In genomic region chr3:122025296-122025695, GRCh38 we compare ENCODE assay signal across 12 cellular contexts. TPM values are rescaled to one million over a fixed set of nuclear protein-coding genes. Genes with fewer than 3 reads are reported as not detected.
A peak's percentile ranks its signal among the peaks of the same experiment; 100 is the strongest.
DNase-seq lines count a peak whose midpoint lies in the region; ATAC-seq and TF ChIP-seq lines count a peak whose summit lies in the region.
"Had no signal": no experiment of that assay in that cellular context is flagged by ENCODE, and none has a peak within 500 bp of the region (broad histone marks: within the 10 kb centered on the region; RNA-seq: fewer than 3 reads in every experiment).

No MANE protein-coding gene starts in this region.

- no peak for TF ChIP-seq CTCF in GM13976 (IDR thresholded peaks at IDR 0.05; ENCODE audit: borderline replicate concordance, control extremely low read depth, extremely low read depth, insufficient read depth, missing control alignments)

- DNase-seq in GM13976 (ENCODE audit: low spot score) (peak; percentile 71), MV-4-11 (lab: John Stamatoyannopoulos, UW) (peak; percentile 26), NCI-H2107 (lab: John Stamatoyannopoulos, UW) (no peak), globus pallidus (ENCODE audit: low spot score) (no peak), H7 (no peak), NCI-H82 treated with DMSO at 0.1 percent for 48 hours (lab: John Stamatoyannopoulos, UW; ENCODE audit: unreplicated experiment) (no peak)
- DNase-seq: activated naive CD4-positive, alpha-beta T cell; NK-92 treated with Interleukin-12 subunit alpha and Interleukin-12 subunit beta, amount 100 ng/mL, for 24 hours had no signal

- in situ Hi-C loops in GM13976 (cut with MboI; ENCODE audit: low sequenced_read_pairs, unreplicated experiment) = no loop called here

- H3K27me3 ChIP-seq in H7 (ENCODE audit: control insufficient read depth, insufficient read depth, low read length) = peaks cover 3% of the 10 kb centered on the region; the same call in 1 of the 2 replicates

- no peaks in the 10 kb centered on the region for H3K36me3 ChIP-seq in H7 (replicated peaks; ENCODE audit: control insufficient read depth, insufficient read depth, low read length)

- ATAC-seq in GM19438 (IDR thresholded peaks at IDR 0.05; ENCODE audit: low read depth, unreplicated experiment) (peak; percentile 54), HG02943 (IDR thresholded peaks at IDR 0.05; ENCODE audit: low read depth, unreplicated experiment) (peak; percentile 73)

- H3K4me3 ChIP-seq in H7 (ENCODE audit: insufficient read depth, low read depth, low read length) = no peak overlapping the region
- H3K4me3 ChIP-seq: hepatocyte had no signal

RNA-seq across cellular contexts. Expression of gene ILDR1, which starts 3.2 kb away (rescaled TPM):
- 1.00 and 1.1 TPM in 2 replicates for total RNA-seq in H7 (2014; rRNA removed; shearing (Covaris generic))
- total RNA-seq: LHCN-M2 had no signal

RNA-seq across cellular contexts. Expression of gene CD86, which starts 29.9 kb away (rescaled TPM):
- 0.24 TPM in 1 of 2 replicates, not detected in the other for total RNA-seq in H7 (2014; rRNA removed; shearing (Covaris generic))
- total RNA-seq: hepatocyte, LHCN-M2 had no signal

Comparison
In these comparisons a context has a peak if more than half of its experiments do, and no peak if none do; other contexts are left out.
1. DNase-seq: peak in GM13976 (single experiment) and MV-4-11 (single experiment); none in NCI-H2107 (single experiment), globus pallidus (single experiment), H7 (single experiment) and NCI-H82 treated with DMSO at 0.1 percent for 48 hours (single experiment).